Comparison of ENCODE assay signal across 1 cellular context in the genomic region with DNA sequence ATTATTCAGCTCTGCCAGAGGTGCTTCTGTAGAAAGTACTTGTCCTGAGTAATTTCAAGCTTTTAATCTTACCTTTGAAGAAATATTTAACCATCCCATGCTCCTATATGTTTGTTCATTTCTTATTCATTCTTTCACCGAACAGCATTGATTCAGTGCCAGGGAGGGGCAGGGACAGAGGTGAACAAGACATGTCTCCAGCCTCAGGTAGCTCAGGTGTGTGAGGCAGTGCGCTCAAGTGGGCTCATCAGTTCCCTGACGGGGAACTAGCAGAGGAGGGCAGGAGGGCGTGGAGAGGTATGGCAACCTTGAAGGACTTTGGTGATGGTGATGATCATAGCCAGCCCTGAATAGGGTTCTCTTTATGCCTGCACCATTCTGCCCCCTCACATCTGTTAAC.
TF ChIP-seq lines count a peak whose summit lies in the region.

No MANE protein-coding gene starts in this region.

TF ChIP-seq in endothelial cell of umbilical vein, 7 proteins besides CTCF, POLR2A, EP300 and RAD21 (continued from another document):
- no peak for TF ChIP-seq MYC (IDR thresholded peaks at IDR 0.05; ENCODE audit: low read depth, low read length)
- TF ChIP-seq FOS (IDR thresholded peaks at IDR 0.05; ENCODE audit: borderline replicate concordance, insufficient read depth, low read length), result no peak
- TF ChIP-seq, protein P1, sequence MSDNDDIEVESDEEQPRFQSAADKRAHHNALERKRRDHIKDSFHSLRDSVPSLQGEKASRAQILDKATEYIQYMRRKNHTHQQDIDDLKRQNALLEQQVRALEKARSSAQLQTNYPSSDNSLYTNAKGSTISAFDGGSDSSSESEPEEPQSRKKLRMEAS (IDR thresholded peaks at IDR 0.05; ENCODE audit: insufficient read depth, insufficient read length), result no peak
- no peak for TF ChIP-seq POLR2AphosphoS5 (IDR thresholded peaks at IDR 0.05; ENCODE audit: insufficient read depth, low read depth, low read length)
- TF ChIP-seq JUN (IDR thresholded peaks at IDR 0.05; ENCODE audit: borderline replicate concordance, insufficient read depth, insufficient read length, low read depth), result no peak
